ENCODE assay signal across 8 cellular contexts in the genomic region with DNA sequence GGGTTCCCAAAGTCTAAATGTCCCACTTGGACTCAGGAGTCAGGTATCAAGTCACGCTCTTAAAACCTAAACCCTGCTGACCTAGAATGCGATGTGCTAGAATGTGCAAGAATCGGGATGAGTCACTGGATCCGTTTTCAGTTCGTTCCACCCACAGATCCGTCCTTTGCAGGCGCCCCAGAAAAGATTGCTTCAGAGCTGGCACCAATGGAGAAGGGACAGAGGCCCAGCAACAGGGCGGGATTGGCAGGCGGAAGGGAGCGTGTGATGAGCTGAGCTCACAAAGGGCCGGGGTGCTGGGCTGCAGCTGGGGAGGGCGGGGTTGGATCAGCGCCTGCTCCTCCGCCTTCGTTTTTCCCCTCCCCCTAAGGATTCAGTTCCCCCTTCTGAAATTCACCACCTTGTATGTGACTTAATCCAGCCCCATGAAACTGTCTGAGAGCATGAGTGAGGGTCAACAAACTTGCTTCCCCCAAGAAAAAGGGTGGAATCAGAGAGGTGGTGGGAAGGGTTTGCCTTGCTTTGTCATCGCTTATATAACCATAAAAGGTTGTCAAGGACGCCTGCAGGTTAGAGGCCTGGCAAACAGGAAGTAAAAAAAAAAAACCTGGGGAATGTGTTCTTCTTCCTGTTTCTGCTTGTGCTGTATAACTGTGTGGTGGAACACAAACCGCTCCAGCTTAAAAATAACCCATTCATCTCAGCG. TPM values are rescaled to one million over a fixed set of nuclear protein-coding genes. Genes with fewer than 3 reads are reported as not detected.
DNase-seq lines count a peak whose midpoint lies in the region; ATAC-seq and TF ChIP-seq lines count a peak whose summit lies in the region.

No MANE protein-coding gene starts in this region.

- TF ChIP-seq EP300 in gastroesophageal sphincter (IDR thresholded peaks at IDR 0.05): no peak
- peak; percentile 91 to 100 for TF ChIP-seq EP300 in tibial nerve (IDR thresholded peaks at IDR 0.05)

- H3K4me3 Mint-ChIP-seq in osteocyte (ENCODE audit: unreplicated experiment): peak overlapping the region; percentile 100

- WGBS in gastroesophageal sphincter (ENCODE audit: low coverage in 1 of 2), 2 donors: 0 to 3% methylated on average over 5 to 7 of the region's 19 CpGs
- WGBS in tibial nerve, 2 donors: 0% methylated on average over 19 of the region's 19 CpGs

- H3K9ac ChIP-seq in Loucy (ENCODE audit: low read depth, low read length, poor library complexity, severe bottlenecking): peak overlapping the region; percentile 98

- peak overlapping the region; percentile 93 for H3K4me2 ChIP-seq in Loucy (ENCODE audit: low read depth, low read length, poor library complexity, severe bottlenecking)

- H3K36me3 ChIP-seq in Loucy (ENCODE audit: insufficient read depth, low read length) (peaks cover 11% of the 10 kb centered on the region; the same call in 1 of the 2 replicates), gastroesophageal sphincter (peaks cover 0 to 13% of the 10 kb centered on the region in 2 donors), tibial nerve (peaks cover 0 to 15% (median 0%) of the 10 kb centered on the region in 3 donors)

- no peaks in the 10 kb centered on the region for H3K9me2 ChIP-seq in Loucy (replicated peaks; ENCODE audit: low read depth, low read length)

- H3K9me3 ChIP-seq in Loucy (ENCODE audit: insufficient read depth, low read depth, low read length) (no peaks in the 10 kb centered on the region), gastroesophageal sphincter (no peaks in the 10 kb centered on the region), tibial nerve (no peaks in the 10 kb centered on the region)

- H3K27ac ChIP-seq in gastroesophageal sphincter (peak overlapping the region; percentile 90 to 100 (median 98)), tibial nerve (peak overlapping the region; percentile 97 to 100 (median 100))

- TF ChIP-seq CTCF in Loucy (conservative IDR thresholded peaks at IDR 0.05; ENCODE audit: low read length) (no peak), gastroesophageal sphincter (IDR thresholded peaks at IDR 0.05) (no peak), osteocyte (IDR thresholded peaks at IDR 0.05) (no peak), tibial nerve (IDR thresholded peaks at IDR 0.05) (peak in 2 of 5 experiments; percentile 48 to 55)

- H3K36me3 Mint-ChIP-seq in osteocyte (ENCODE audit: unreplicated experiment): peaks cover 20% of the 10 kb centered on the region

- H3K27me3 Mint-ChIP-seq in osteocyte (ENCODE audit: unreplicated experiment): no peaks in the 10 kb centered on the region

- peak overlapping the region; percentile 96 for H3K4me3 ChIP-seq in Loucy (ENCODE audit: low read length, poor library complexity, severe bottlenecking)
- peak overlapping the region; percentile 36 to 91 for H3K4me3 ChIP-seq in gastroesophageal sphincter
- peak overlapping the region; percentile 12 to 78 (median 46) for H3K4me3 ChIP-seq in tibial nerve

- peaks cover 30% of the 10 kb centered on the region for H3K79me2 ChIP-seq in Loucy (ENCODE audit: insufficient read depth, low read length)

- TF ChIP-seq POLR2A in gastroesophageal sphincter (IDR thresholded peaks at IDR 0.05) (peak; percentile 17 to 25), tibial nerve (IDR thresholded peaks at IDR 0.05) (peak; percentile 75 to 95)

- peaks cover 13% of the 10 kb centered on the region for H4K20me1 ChIP-seq in Loucy (ENCODE audit: insufficient read depth, low read length, poor library complexity, severe bottlenecking)

- peak overlapping the region; percentile 98 for H3K27ac Mint-ChIP-seq in osteocyte (ENCODE audit: unreplicated experiment)

- ATAC-seq in GM21786 (IDR thresholded peaks at IDR 0.05; ENCODE audit: unreplicated experiment): peak; percentile 52
- peak; percentile 92 for ATAC-seq in gastroesophageal sphincter

- peaks cover 80% of the 10 kb centered on the region for H3K4me1 Mint-ChIP-seq in osteocyte (ENCODE audit: unreplicated experiment)

- peak; percentile 88 for DNase-seq in D341Med (ENCODE audit: low spot score)
- peak; percentile 81 to 87 for DNase-seq in activated T-helper 1 cell treated with anti-CD3 and anti-CD28 coated beads, Interleukin-2, amount 50 U/mL, for 16 hours (ENCODE audit: low read depth in 1 of 2, low spot score in 1 of 2)
- DNase-seq in osteocyte (ENCODE audit: extremely low spot score, unreplicated experiment): peak; percentile 98
- DNase-seq in tibial nerve (ENCODE audit: low spot score in 2 of 2): peak; percentile 93 to 98
- DNase-seq in stimulated activated naive CD4-positive, alpha-beta T cell treated with Interleukin-2 at 50 U/mL for 16 hours (lab: John Stamatoyannopoulos, UW): no peak

- peaks cover 50% of the 10 kb centered on the region for H3K4me1 ChIP-seq in Loucy (ENCODE audit: insufficient read depth, low read length, poor library complexity, severe bottlenecking)
- peaks cover 10 to 70% (median 16%) of the 10 kb centered on the region in 3 donors for H3K4me1 ChIP-seq in gastroesophageal sphincter
- peaks cover 0 to 71% (median 45%) of the 10 kb centered on the region in 4 donors for H3K4me1 ChIP-seq in tibial nerve

- peak overlapping the region; percentile 80 for H2AFZ ChIP-seq in Loucy (ENCODE audit: low read length)

- no peaks in the 10 kb centered on the region for H3K9me3 Mint-ChIP-seq in osteocyte (ENCODE audit: unreplicated experiment)

- H3K27me3 ChIP-seq in Loucy (ENCODE audit: insufficient read depth, low read length, poor library complexity, severe bottlenecking) (peaks cover 4% of the 10 kb centered on the region), gastroesophageal sphincter (no peaks in the 10 kb centered on the region), tibial nerve (no peaks in the 10 kb centered on the region)

- peaks cover 28% of the 10 kb centered on the region; the same call in 1 of the 2 replicates for H3F3A ChIP-seq in Loucy (ENCODE audit: low read depth)

RNA-seq across cellular contexts. Expression of a gene that starts 2.8 kb away (rescaled TPM):
- 1,000 to 10,000 TPM; 1,376 to 1,776 (median 1,632) TPM for total RNA-seq in gastroesophageal sphincter
- total RNA-seq in osteocyte: 1,249 and 1,279 TPM in 2 replicates
- 1,000 to 10,000 TPM; 1,276 to 1,840 (median 1,378) TPM for total RNA-seq in tibial nerve

RNA-seq across cellular contexts. Expression of a gene that starts 53.6 kb away (rescaled TPM):
- total RNA-seq in gastroesophageal sphincter: 10 to 100 TPM in 3 of 4 donors, 1 to 10 TPM in 1; 6.8 to 13.9 (median 11.5) TPM
- total RNA-seq in osteocyte: 27.1 and 28.2 TPM in 2 replicates
- total RNA-seq in tibial nerve: 10 to 100 TPM; 15.3 to 55.3 (median 29.7) TPM

Comparison
In these comparisons a context has a peak if more than half of its experiments do, and no peak if none do; other contexts are left out.
1. H3K4me3 ChIP-seq: peak in every context shown above with its lines; median percentile 96 in Loucy; 64 in gastroesophageal sphincter; 46 in tibial nerve.